ENCODE assay signal across 8 cellular contexts in genomic region chr15:82810863-82811421, GRCh38.
A peak's percentile ranks its signal among the peaks of the same experiment; 100 is the strongest.
DNase-seq lines count a peak whose midpoint lies in the region; ATAC-seq and TF ChIP-seq lines count a peak whose summit lies in the region.

No MANE protein-coding gene starts in this region.

- TF ChIP-seq CTCF in epithelial cell of esophagus (IDR thresholded peaks at IDR 0.05; ENCODE audit: insufficient read depth, low read depth, low read length, missing control alignments), result no peak
- no peak for TF ChIP-seq CTCF in parathyroid adenoma (IDR thresholded peaks at IDR 0.05)

- H3K4me1 ChIP-seq in parathyroid adenoma, result peaks cover 3% of the 10 kb centered on the region

- H3K79me2 ChIP-seq in parathyroid adenoma, result peaks cover 23% of the 10 kb centered on the region

- no peak for ATAC-seq in HG02798 (IDR thresholded peaks at IDR 0.05; ENCODE audit: poor library complexity, unreplicated experiment)
- ATAC-seq in HG03520 (IDR thresholded peaks at IDR 0.05; ENCODE audit: unreplicated experiment), result no peak

- H3K4me2 ChIP-seq in parathyroid adenoma (ENCODE audit: low read length), result peak overlapping the region; percentile 65

- no peaks in the 10 kb centered on the region for H3K36me3 ChIP-seq in parathyroid adenoma (ENCODE audit: control insufficient read depth, insufficient read depth, low read length)

- peak overlapping the region; percentile 86 for H3K27ac ChIP-seq in parathyroid adenoma

- H3K9ac ChIP-seq in parathyroid adenoma, result peak overlapping the region; percentile 37

- H3K4me3 ChIP-seq in epithelial cell of esophagus (ENCODE audit: low read length), result peak overlapping the region; percentile 77
- peak overlapping the region; percentile 69 for H3K4me3 ChIP-seq in parathyroid adenoma (ENCODE audit: low read depth, low read length)

- no peaks in the 10 kb centered on the region for H3K27me3 ChIP-seq in parathyroid adenoma (ENCODE audit: control insufficient read depth, insufficient read depth, low read length)

- H2AFZ ChIP-seq in parathyroid adenoma, result peak overlapping the region; percentile 58

- peak; percentile 34 for DNase-seq in activated gamma-delta T cell treated with Interleukin-2 at 50 U/mL for 16 hours
- DNase-seq in activated gamma-delta T cell (lab: John Stamatoyannopoulos, UW), result no peak
- DNase-seq in activated CD4-positive, alpha-beta T cell treated with anti-CD3 and anti-CD28 coated beads for 4 hours, result peak; percentile 29 to 46
- peak; percentile 21 for DNase-seq in epithelial cell of esophagus (ENCODE audit: low read depth)
- no peak for DNase-seq in retina

- no peaks in the 10 kb centered on the region for H3K9me3 ChIP-seq in parathyroid adenoma (ENCODE audit: control insufficient read depth, low read length)

Comparison
In these comparisons a context has a peak if more than half of its experiments do, and no peak if none do; other contexts are left out.
1. DNase-seq: peak in activated gamma-delta T cell treated with Interleukin-2 at 50 U/mL for 16 hours (single experiment), activated CD4-positive, alpha-beta T cell treated with anti-CD3 and anti-CD28 coated beads for 4 hours (2 of 2) and epithelial cell of esophagus (single experiment); none in activated gamma-delta T cell (single experiment) and retina (single experiment).